1 cellular context compared by ENCODE assay signal in the genomic region with DNA sequence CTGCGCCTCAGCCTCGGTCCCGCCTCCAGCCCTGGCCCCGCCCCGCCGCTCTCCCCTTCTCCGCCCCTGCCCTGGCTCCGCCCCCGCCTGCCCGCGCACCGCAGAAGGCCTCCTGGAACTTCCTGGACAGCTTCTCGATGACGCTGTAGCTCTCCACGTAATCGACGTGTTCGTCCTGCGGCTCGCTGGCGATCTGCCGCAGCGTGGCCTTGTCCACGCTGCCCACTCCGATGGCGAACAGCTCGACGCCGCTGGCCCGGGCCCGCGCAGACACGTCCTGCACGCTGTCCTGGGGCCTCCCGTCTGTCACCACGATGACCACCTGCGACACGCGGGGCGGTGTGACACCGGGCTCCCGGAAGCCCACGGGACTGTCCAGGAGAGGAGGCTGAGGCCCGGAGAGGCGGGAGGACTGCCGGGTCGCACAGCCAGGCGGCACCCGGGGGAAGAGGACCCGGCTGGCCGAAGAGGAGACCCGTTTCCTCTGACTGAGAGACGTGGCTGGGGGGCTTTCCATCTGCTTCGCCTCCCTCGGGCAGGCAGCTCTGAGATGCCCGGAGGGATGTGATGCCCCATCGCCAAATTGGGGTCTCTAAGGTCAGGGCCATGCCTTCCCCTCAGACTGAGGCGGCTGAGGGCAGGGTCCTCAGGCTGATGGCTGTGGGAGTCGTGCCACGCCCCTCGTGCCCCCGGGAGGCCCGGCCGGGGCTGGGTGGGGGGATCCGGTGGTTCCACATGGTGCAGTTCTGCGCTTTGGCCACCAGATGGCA.
TF ChIP-seq lines count a peak whose summit lies in the region.

No MANE protein-coding gene starts in this region.

TF ChIP-seq in K562, 482 proteins besides CTCF, POLR2A, EP300 and RAD21 (continued from another document and continues in another):
- TF ChIP-seq ZNF609 (CRISPR knock-in tag; IDR thresholded peaks at IDR 0.05; ENCODE audit: borderline replicate concordance) = no peak
- TF ChIP-seq PML (IDR thresholded peaks at IDR 0.05; ENCODE audit: low read length) = peak; percentile 78
- TF ChIP-seq PHF21A (IDR thresholded peaks at IDR 0.05; ENCODE audit: borderline replicate concordance, low read depth) = peak; percentile 47; the same call in 1 of the 2 replicates
- TF ChIP-seq ZKSCAN3 (CRISPR knock-in tag; IDR thresholded peaks at IDR 0.05) = no peak
- TF ChIP-seq WHSC1 (IDR thresholded peaks at IDR 0.05; ENCODE audit: low read length) = no peak
- TF ChIP-seq STAT5A (IDR thresholded peaks at IDR 0.05; ENCODE audit: borderline replicate concordance, low read length) = no peak
- TF ChIP-seq TFAM (CRISPR knock-in tag; conservative IDR thresholded peaks at IDR 0.05) = no peak
- TF ChIP-seq ZNF24 (IDR thresholded peaks at IDR 0.05) = no peak
- TF ChIP-seq MCM3 (IDR thresholded peaks at IDR 0.05) = no peak
- TF ChIP-seq STAT5B (CRISPR knock-in tag; IDR thresholded peaks at IDR 0.05) = no peak
- no peak for TF ChIP-seq ZC3H4 (CRISPR knock-in tag; IDR thresholded peaks at IDR 0.05; ENCODE audit: borderline replicate concordance)
- TF ChIP-seq VEZF1 (CRISPR knock-in tag; IDR thresholded peaks at IDR 0.05) = peak; percentile 45
- no peak for TF ChIP-seq KAT2B (IDR thresholded peaks at IDR 0.05; ENCODE audit: low read depth, low read length)
- TF ChIP-seq ZNF79 (CRISPR knock-in tag; IDR thresholded peaks at IDR 0.05; ENCODE audit: low read depth) = peak; percentile 85
- TF ChIP-seq ZNF408 (CRISPR knock-in tag; IDR thresholded peaks at IDR 0.05; ENCODE audit: low read depth) = no peak
- TF ChIP-seq PPARD (CRISPR knock-in tag; IDR thresholded peaks at IDR 0.05) = no peak
- no peak for TF ChIP-seq KHSRP (IDR thresholded peaks at IDR 0.05)
- no peak for TF ChIP-seq CUX1 (CRISPR knock-in tag; IDR thresholded peaks at IDR 0.05)
- TF ChIP-seq, protein P1, sequence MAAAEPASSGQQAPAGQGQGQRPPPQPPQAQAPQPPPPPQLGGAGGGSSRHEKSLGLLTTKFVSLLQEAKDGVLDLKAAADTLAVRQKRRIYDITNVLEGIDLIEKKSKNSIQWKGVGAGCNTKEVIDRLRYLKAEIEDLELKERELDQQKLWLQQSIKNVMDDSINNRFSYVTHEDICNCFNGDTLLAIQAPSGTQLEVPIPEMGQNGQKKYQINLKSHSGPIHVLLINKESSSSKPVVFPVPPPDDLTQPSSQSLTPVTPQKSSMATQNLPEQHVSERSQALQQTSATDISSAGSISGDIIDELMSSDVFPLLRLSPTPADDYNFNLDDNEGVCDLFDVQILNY (CRISPR knock-in tag; IDR thresholded peaks at IDR 0.05) = 0 out of 2 replicates have a peak, but pooled peaks have one; percentile 69
- TF ChIP-seq, protein P2, sequence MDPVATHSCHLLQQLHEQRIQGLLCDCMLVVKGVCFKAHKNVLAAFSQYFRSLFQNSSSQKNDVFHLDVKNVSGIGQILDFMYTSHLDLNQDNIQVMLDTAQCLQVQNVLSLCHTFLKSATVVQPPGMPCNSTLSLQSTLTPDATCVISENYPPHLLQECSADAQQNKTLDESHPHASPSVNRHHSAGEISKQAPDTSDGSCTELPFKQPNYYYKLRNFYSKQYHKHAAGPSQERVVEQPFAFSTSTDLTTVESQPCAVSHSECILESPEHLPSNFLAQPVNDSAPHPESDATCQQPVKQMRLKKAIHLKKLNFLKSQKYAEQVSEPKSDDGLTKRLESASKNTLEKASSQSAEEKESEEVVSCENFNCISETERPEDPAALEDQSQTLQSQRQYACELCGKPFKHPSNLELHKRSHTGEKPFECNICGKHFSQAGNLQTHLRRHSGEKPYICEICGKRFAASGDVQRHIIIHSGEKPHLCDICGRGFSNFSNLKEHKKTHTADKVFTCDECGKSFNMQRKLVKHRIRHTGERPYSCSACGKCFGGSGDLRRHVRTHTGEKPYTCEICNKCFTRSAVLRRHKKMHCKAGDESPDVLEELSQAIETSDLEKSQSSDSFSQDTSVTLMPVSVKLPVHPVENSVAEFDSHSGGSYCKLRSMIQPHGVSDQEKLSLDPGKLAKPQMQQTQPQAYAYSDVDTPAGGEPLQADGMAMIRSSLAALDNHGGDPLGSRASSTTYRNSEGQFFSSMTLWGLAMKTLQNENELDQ (CRISPR knock-in tag; IDR thresholded peaks at IDR 0.05; ENCODE audit: borderline replicate concordance) = peak; percentile 81
- peak; percentile 79 for TF ChIP-seq KLF13 (tag; IDR thresholded peaks at IDR 0.05; ENCODE audit: borderline replicate concordance, low read depth)
- no peak for TF ChIP-seq MCM2 (IDR thresholded peaks at IDR 0.05; ENCODE audit: low read depth)
- no peak for TF ChIP-seq PRPF4 (IDR thresholded peaks at IDR 0.05; ENCODE audit: insufficient read depth, low read depth, low read length, poor library complexity, severe bottlenecking)
- TF ChIP-seq SMAD3 (CRISPR knock-in tag; conservative IDR thresholded peaks at IDR 0.05) = peak; percentile 92
- peak; percentile 99 for TF ChIP-seq CXXC5 (CRISPR knock-in tag; IDR thresholded peaks at IDR 0.05)
